In genomic region chr16:67683767-67684166, GRCh38 we compare ENCODE assay signal across 14 cellular contexts.
"Had no signal": no experiment of that assay in that cellular context is flagged by ENCODE, and none has a peak within 500 bp of the region (broad histone marks: within the 10 kb centered on the region; RNA-seq: fewer than 3 reads in every experiment).

No MANE protein-coding gene starts in this region.

- H3K27me3 ChIP-seq: dorsolateral prefrontal cortex had no signal

- ATAC-seq: sciatic nerve; stimulated activated naive CD8-positive, alpha-beta T cell treated with anti-CD3 and anti-CD28 coated beads, Interleukin-15, Interleukin-2, amounts not matched to agents 100 U/mL and 50 U/mL, for 24 hours had no signal

- H3K4me3 ChIP-seq: dorsolateral prefrontal cortex had no signal

- DNase-seq: activated CD4-positive, alpha-beta T cell treated with anti-CD3 and anti-CD28 coated beads, Interleukin-2, amount 10 ng/mL, durations not matched to agents 7 days and 5 days; activated CD4-positive, CD25-positive, alpha-beta regulatory T cell; activated effector memory CD4-positive, alpha-beta T cell treated with Interleukin-2 at 50 U/mL for 16 hours; activated naive CD8-positive, alpha-beta T cell treated with anti-CD3 and anti-CD28 coated beads, Interleukin-2, amount 10 ng/mL, durations not matched to agents 7 days and 5 days; activated T-cell treated with anti-CD3 and anti-CD28 coated beads, Interleukin-2, amount 50 U/mL, for 1 hour; anterior cingulate cortex; dorsolateral prefrontal cortex; foreskin melanocyte; head of caudate nucleus; mesenchymal stem cell; stimulated activated CD4-positive, alpha-beta T cell treated with anti-CD3 and anti-CD28 coated beads, Interleukin-12 subunit alpha, Interleukin-12 subunit beta, amount 100 ng/mL, for 4 hours; stimulated activated naive CD8-positive, alpha-beta T cell treated with anti-CD3 and anti-CD28 coated beads, Interleukin-15, Interleukin-2, amounts not matched to agents 100 U/mL and 50 U/mL, for 24 hours; T-helper 1 cell had no signal
